Comparison of ENCODE assay signal across 1 cellular context in the genomic region with DNA sequence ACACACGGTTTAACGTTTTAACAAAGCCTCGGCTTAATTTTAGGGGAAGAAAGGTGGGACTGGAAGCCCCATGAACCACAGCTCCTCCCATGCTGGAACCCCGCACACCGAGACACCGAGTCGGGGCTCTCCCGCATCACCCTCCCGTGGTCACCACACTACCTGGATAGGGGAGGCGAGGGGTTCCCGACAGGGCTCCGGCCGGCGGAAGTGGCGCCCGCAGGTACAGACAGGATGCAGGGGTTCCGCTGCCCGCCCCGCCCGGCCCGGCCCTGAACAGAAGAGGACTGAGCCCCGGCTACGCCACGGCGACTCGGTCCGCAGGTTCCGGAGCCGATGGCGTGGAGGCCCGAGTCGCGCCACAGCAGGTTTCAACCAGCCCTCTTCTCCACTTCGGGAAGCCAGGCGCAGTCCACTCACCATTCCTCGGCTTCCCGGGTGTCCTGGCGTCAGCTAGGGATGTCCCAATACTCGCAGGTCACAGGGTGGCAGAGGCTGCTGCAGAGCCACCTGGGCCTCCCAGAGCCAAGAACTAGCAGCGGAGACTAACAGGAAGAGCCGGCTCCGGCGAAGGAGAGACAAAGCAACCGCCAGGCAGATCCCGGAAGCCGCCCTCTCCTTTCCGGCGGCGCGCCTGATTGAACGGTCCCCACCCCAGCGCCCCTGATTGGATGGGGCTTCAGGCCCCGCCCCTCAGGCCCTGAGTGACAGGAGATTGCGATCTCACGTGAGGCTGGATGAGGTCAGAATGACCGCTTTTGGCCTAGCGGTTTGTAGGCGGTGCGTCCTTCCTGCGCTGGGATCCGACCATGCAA.
TF ChIP-seq lines count a peak whose summit lies in the region.

A gene (minus strand): TSS at position 580 of the 815 bp plus-strand sequence. CDS start 157 bp downstream, at position 423.

TF ChIP-seq in K562, 482 proteins besides CTCF, POLR2A, EP300 and RAD21 (continued from another document and continues in another):
- TF ChIP-seq, protein P1, sequence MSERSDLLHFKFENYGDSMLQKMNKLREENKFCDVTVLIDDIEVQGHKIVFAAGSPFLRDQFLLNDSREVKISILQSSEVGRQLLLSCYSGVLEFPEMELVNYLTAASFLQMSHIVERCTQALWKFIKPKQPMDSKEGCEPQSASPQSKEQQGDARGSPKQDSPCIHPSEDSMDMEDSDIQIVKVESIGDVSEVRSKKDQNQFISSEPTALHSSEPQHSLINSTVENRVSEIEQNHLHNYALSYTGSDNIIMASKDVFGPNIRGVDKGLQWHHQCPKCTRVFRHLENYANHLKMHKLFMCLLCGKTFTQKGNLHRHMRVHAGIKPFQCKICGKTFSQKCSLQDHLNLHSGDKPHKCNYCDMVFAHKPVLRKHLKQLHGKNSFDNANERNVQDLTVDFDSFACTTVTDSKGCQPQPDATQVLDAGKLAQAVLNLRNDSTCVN (CRISPR knock-in tag; IDR thresholded peaks at IDR 0.05), result no peak
- TF ChIP-seq KLF1 (tag; IDR thresholded peaks at IDR 0.05) (no peak), PHF20 (IDR thresholded peaks at IDR 0.05; ENCODE audit: partially characterized antibody) (peak; percentile 91), ARHGAP35 (IDR thresholded peaks at IDR 0.05; ENCODE audit: partially characterized antibody) (no peak), HMGN3 (IDR thresholded peaks at IDR 0.05; ENCODE audit: borderline replicate concordance, extremely low read depth, insufficient read length, low read depth, low read length) (no peak), NFYB (IDR thresholded peaks at IDR 0.05; ENCODE audit: extremely low read depth, insufficient read length) (peak; percentile 96), MYNN (IDR thresholded peaks at IDR 0.05) (0 out of 2 replicates have a peak, but pooled peaks have one; percentile 49), MYNN (CRISPR knock-in tag; IDR thresholded peaks at IDR 0.05) (no peak), TEAD4 (IDR thresholded peaks at IDR 0.05; ENCODE audit: low read length) (no peak), TEAD4 (CRISPR knock-in tag; IDR thresholded peaks at IDR 0.05; ENCODE audit: borderline replicate concordance) (no peak), ETV6 (IDR thresholded peaks at IDR 0.05; ENCODE audit: borderline replicate concordance in 1 of 2, low read depth in 2 of 2, low read length in 1 of 2) (no peak; a peak in 1 of 4 replicates), ETV6 (CRISPR knock-in tag; IDR thresholded peaks at IDR 0.05; ENCODE audit: borderline replicate concordance) (no peak), RBM15 (IDR thresholded peaks at IDR 0.05; ENCODE audit: insufficient read depth, low read length) (no peak), SREBF2 (CRISPR knock-in tag; IDR thresholded peaks at IDR 0.05) (no peak), KLF6 (CRISPR knock-in tag; IDR thresholded peaks at IDR 0.05; ENCODE audit: borderline replicate concordance) (no peak), HNRNPLL (IDR thresholded peaks at IDR 0.05; ENCODE audit: low read depth, low read length, poor library complexity, severe bottlenecking) (peak; percentile 96), ESRRB (CRISPR knock-in tag; IDR thresholded peaks at IDR 0.05; ENCODE audit: borderline replicate concordance) (no peak), XRCC5 (IDR thresholded peaks at IDR 0.05; ENCODE audit: low read depth, low read length) (no peak), POLR2H (tag; IDR thresholded peaks at IDR 0.05; ENCODE audit: low read depth) (peak; percentile 82), ASH1L (IDR thresholded peaks at IDR 0.05; ENCODE audit: borderline replicate concordance, low read depth, partially characterized antibody) (no peak), TAF7 (tag; IDR thresholded peaks at IDR 0.05) (peak; percentile 90), OTX1 (CRISPR knock-in tag; IDR thresholded peaks at IDR 0.05) (no peak), TAF9B (IDR thresholded peaks at IDR 0.05; ENCODE audit: partially characterized antibody) (peak; percentile 90), HNRNPK (IDR thresholded peaks at IDR 0.05; ENCODE audit: low read depth, low read length, poor library complexity, severe bottlenecking) (no peak), ZNF239 (CRISPR knock-in tag; IDR thresholded peaks at IDR 0.05) (no peak), XRCC3 (IDR thresholded peaks at IDR 0.05) (no peak), STAT5B (CRISPR knock-in tag; IDR thresholded peaks at IDR 0.05) (no peak), SP2 (IDR thresholded peaks at IDR 0.05; ENCODE audit: extremely low read depth, low read depth, low read length, poor library complexity, severe bottlenecking) (peak; percentile 54), CREBBP (IDR thresholded peaks at IDR 0.05; ENCODE audit: low read depth, low read length) (no peak), MXI1 (IDR thresholded peaks at IDR 0.05; ENCODE audit: low read depth, low read length) (no peak), SMAD3 (CRISPR knock-in tag; conservative IDR thresholded peaks at IDR 0.05) (no peak), MIER1 (IDR thresholded peaks at IDR 0.05; ENCODE audit: low read depth) (no peak)
- TF ChIP-seq, protein P2, sequence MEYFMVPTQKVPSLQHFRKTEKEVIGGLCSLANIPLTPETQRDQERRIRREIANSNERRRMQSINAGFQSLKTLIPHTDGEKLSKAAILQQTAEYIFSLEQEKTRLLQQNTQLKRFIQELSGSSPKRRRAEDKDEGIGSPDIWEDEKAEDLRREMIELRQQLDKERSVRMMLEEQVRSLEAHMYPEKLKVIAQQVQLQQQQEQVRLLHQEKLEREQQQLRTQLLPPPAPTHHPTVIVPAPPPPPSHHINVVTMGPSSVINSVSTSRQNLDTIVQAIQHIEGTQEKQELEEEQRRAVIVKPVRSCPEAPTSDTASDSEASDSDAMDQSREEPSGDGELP (CRISPR knock-in tag; IDR thresholded peaks at IDR 0.05; ENCODE audit: borderline replicate concordance), result peak; percentile 82; the same call in 1 of the 2 replicates
- TF ChIP-seq, protein P3, sequence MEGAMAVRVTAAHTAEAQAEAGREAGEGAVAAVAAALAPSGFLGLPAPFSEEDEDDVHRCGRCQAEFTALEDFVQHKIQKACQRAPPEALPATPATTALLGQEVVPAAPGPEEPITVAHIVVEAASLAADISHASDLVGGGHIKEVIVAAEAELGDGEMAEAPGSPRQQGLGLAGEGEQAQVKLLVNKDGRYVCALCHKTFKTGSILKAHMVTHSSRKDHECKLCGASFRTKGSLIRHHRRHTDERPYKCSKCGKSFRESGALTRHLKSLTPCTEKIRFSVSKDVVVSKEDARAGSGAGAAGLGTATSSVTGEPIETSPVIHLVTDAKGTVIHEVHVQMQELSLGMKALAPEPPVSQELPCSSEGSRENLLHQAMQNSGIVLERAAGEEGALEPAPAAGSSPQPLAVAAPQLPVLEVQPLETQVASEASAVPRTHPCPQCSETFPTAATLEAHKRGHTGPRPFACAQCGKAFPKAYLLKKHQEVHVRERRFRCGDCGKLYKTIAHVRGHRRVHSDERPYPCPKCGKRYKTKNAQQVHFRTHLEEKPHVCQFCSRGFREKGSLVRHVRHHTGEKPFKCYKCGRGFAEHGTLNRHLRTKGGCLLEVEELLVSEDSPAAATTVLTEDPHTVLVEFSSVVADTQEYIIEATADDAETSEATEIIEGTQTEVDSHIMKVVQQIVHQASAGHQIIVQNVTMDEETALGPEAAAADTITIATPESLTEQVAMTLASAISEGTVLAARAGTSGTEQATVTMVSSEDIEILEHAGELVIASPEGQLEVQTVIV (CRISPR knock-in tag; IDR thresholded peaks at IDR 0.05; ENCODE audit: borderline replicate concordance), result no peak
- TF ChIP-seq, protein P4, sequence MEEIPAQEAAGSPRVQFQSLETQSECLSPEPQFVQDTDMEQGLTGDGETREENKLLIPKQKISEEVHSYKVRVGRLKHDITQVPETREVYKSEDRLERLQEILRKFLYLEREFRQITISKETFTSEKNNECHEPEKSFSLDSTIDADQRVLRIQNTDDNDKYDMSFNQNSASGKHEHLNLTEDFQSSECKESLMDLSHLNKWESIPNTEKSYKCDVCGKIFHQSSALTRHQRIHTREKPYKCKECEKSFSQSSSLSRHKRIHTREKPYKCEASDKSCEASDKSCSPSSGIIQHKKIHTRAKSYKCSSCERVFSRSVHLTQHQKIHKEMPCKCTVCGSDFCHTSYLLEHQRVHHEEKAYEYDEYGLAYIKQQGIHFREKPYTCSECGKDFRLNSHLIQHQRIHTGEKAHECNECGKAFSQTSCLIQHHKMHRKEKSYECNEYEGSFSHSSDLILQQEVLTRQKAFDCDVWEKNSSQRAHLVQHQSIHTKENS (CRISPR knock-in tag; IDR thresholded peaks at IDR 0.05), result no peak
- TF ChIP-seq, protein P5, sequence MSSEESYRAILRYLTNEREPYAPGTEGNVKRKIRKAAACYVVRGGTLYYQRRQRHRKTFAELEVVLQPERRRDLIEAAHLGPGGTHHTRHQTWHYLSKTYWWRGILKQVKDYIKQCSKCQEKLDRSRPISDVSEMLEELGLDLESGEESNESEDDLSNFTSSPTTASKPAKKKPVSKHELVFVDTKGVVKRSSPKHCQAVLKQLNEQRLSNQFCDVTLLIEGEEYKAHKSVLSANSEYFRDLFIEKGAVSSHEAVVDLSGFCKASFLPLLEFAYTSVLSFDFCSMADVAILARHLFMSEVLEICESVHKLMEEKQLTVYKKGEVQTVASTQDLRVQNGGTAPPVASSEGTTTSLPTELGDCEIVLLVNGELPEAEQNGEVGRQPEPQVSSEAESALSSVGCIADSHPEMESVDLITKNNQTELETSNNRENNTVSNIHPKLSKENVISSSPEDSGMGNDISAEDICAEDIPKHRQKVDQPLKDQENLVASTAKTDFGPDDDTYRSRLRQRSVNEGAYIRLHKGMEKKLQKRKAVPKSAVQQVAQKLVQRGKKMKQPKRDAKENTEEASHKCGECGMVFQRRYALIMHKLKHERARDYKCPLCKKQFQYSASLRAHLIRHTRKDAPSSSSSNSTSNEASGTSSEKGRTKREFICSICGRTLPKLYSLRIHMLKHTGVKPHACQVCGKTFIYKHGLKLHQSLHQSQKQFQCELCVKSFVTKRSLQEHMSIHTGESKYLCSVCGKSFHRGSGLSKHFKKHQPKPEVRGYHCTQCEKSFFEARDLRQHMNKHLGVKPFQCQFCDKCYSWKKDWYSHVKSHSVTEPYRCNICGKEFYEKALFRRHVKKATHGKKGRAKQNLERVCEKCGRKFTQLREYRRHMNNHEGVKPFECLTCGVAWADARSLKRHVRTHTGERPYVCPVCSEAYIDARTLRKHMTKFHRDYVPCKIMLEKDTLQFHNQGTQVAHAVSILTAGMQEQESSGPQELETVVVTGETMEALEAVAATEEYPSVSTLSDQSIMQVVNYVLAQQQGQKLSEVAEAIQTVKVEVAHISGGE (CRISPR knock-in tag; IDR thresholded peaks at IDR 0.05), result peak in 2 of 3 experiments; percentile 89 to 98; a peak in 5 of 6 replicates
- TF ChIP-seq, protein P6, sequence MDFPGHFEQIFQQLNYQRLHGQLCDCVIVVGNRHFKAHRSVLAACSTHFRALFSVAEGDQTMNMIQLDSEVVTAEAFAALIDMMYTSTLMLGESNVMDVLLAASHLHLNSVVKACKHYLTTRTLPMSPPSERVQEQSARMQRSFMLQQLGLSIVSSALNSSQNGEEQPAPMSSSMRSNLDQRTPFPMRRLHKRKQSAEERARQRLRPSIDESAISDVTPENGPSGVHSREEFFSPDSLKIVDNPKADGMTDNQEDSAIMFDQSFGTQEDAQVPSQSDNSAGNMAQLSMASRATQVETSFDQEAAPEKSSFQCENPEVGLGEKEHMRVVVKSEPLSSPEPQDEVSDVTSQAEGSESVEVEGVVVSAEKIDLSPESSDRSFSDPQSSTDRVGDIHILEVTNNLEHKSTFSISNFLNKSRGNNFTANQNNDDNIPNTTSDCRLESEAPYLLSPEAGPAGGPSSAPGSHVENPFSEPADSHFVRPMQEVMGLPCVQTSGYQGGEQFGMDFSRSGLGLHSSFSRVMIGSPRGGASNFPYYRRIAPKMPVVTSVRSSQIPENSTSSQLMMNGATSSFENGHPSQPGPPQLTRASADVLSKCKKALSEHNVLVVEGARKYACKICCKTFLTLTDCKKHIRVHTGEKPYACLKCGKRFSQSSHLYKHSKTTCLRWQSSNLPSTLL (IDR thresholded peaks at IDR 0.05), result no peak
- TF ChIP-seq, protein P7, sequence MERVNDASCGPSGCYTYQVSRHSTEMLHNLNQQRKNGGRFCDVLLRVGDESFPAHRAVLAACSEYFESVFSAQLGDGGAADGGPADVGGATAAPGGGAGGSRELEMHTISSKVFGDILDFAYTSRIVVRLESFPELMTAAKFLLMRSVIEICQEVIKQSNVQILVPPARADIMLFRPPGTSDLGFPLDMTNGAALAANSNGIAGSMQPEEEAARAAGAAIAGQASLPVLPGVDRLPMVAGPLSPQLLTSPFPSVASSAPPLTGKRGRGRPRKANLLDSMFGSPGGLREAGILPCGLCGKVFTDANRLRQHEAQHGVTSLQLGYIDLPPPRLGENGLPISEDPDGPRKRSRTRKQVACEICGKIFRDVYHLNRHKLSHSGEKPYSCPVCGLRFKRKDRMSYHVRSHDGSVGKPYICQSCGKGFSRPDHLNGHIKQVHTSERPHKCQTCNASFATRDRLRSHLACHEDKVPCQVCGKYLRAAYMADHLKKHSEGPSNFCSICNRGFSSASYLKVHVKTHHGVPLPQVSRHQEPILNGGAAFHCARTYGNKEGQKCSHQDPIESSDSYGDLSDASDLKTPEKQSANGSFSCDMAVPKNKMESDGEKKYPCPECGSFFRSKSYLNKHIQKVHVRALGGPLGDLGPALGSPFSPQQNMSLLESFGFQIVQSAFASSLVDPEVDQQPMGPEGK (CRISPR knock-in tag; IDR thresholded peaks at IDR 0.05; ENCODE audit: borderline replicate concordance), result no peak
- TF ChIP-seq, protein P8, sequence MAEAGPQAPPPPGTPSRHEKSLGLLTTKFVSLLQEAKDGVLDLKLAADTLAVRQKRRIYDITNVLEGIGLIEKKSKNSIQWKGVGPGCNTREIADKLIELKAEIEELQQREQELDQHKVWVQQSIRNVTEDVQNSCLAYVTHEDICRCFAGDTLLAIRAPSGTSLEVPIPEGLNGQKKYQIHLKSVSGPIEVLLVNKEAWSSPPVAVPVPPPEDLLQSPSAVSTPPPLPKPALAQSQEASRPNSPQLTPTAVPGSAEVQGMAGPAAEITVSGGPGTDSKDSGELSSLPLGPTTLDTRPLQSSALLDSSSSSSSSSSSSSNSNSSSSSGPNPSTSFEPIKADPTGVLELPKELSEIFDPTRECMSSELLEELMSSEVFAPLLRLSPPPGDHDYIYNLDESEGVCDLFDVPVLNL (CRISPR knock-in tag; IDR thresholded peaks at IDR 0.05; ENCODE audit: low read depth), result no peak; the same call in 1 of the 2 replicates
- TF ChIP-seq, protein P9, sequence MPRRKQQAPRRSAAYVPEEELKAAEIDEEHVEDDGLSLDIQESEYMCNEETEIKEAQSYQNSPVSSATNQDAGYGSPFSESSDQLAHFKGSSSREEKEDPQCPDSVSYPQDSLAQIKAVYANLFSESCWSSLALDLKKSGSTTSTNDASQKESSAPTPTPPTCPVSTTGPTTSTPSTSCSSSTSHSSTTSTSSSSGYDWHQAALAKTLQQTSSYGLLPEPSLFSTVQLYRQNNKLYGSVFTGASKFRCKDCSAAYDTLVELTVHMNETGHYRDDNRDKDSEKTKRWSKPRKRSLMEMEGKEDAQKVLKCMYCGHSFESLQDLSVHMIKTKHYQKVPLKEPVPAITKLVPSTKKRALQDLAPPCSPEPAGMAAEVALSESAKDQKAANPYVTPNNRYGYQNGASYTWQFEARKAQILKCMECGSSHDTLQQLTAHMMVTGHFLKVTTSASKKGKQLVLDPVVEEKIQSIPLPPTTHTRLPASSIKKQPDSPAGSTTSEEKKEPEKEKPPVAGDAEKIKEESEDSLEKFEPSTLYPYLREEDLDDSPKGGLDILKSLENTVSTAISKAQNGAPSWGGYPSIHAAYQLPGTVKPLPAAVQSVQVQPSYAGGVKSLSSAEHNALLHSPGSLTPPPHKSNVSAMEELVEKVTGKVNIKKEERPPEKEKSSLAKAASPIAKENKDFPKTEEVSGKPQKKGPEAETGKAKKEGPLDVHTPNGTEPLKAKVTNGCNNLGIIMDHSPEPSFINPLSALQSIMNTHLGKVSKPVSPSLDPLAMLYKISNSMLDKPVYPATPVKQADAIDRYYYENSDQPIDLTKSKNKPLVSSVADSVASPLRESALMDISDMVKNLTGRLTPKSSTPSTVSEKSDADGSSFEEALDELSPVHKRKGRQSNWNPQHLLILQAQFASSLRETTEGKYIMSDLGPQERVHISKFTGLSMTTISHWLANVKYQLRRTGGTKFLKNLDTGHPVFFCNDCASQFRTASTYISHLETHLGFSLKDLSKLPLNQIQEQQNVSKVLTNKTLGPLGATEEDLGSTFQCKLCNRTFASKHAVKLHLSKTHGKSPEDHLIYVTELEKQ (CRISPR knock-in tag; IDR thresholded peaks at IDR 0.05), result no peak
